ENCODE assay signal across 9 cellular contexts in genomic region chr3:95705786-95706418, GRCh38.
DNase-seq lines count a peak whose midpoint lies in the region; ATAC-seq and TF ChIP-seq lines count a peak whose summit lies in the region.
"Had no signal": no experiment of that assay in that cellular context is flagged by ENCODE, and none has a peak within 500 bp of the region (broad histone marks: within the 10 kb centered on the region; RNA-seq: fewer than 3 reads in every experiment).

No MANE protein-coding gene starts in this region.

- no peaks in the 10 kb centered on the region for H3K4me1 Mint-ChIP-seq in activated T-helper 1 cell treated with anti-CD3 and anti-CD28 coated beads, Interleukin-12 subunit alpha, Interleukin-12 subunit beta, Interleukin-2, Interleukin-4 antibody, amounts not matched to agents 30 ng/mL and 10 ng/mL and 1 ng/mL, durations not matched to agents 14 hours and 24 hours and 36 hours (ENCODE audit: low read depth)

- H3K27me3 ChIP-seq in HL-60 (ENCODE audit: insufficient read depth, poor library complexity, severe bottlenecking) (no peaks in the 10 kb centered on the region), psoas muscle (ENCODE audit: insufficient read depth in 3 of 3, low read length in 2 of 3) (no peaks in the 10 kb centered on the region)
- H3K27me3 ChIP-seq: gastroesophageal sphincter had no signal

- no peaks in the 10 kb centered on the region for H3K4me1 ChIP-seq in psoas muscle
- H3K4me1 ChIP-seq: gastroesophageal sphincter had no signal

- H3K27ac ChIP-seq in HL-60 (replicated peaks): peak overlapping the region; percentile 22
- no peak overlapping the region for H3K27ac ChIP-seq in psoas muscle
- H3K27ac ChIP-seq: gastroesophageal sphincter had no signal

- intact Hi-C loops in activated T-helper 1 cell treated with anti-CD3 and anti-CD28 coated beads, Interleukin-12 subunit alpha, Interleukin-12 subunit beta, Interleukin-2, Interleukin-4 antibody, amounts not matched to agents 30 ng/mL and 10 ng/mL and 1 ng/mL, durations not matched to agents 14 hours and 24 hours and 36 hours (cut with micrococcal nuclease): no loop called here
- intact Hi-C loops in psoas muscle (cut with DNase I): no loop called here

- in situ Hi-C loops in GM13977 (cut with MboI; ENCODE audit: low pct_unique_long_range_greater_than_20kb, low sequenced_read_pairs, unreplicated experiment): no loop called here

- TF ChIP-seq CTCF in HL-60 (IDR thresholded peaks at IDR 0.05; ENCODE audit: insufficient read depth, low read length): no peak
- no peak for TF ChIP-seq CTCF in GM13977 (IDR thresholded peaks at IDR 0.05; ENCODE audit: extremely low read depth, insufficient read depth, missing control alignments)
- no peak for TF ChIP-seq CTCF in psoas muscle (IDR thresholded peaks at IDR 0.05)

- peaks cover 7% of the 10 kb centered on the region for H3K9me3 Mint-ChIP-seq in activated T-helper 1 cell treated with anti-CD3 and anti-CD28 coated beads, Interleukin-12 subunit alpha, Interleukin-12 subunit beta, Interleukin-2, Interleukin-4 antibody, amounts not matched to agents 30 ng/mL and 10 ng/mL and 1 ng/mL, durations not matched to agents 14 hours and 24 hours and 36 hours

- no peaks in the 10 kb centered on the region for H3K27me3 Mint-ChIP-seq in activated T-helper 1 cell treated with anti-CD3 and anti-CD28 coated beads, Interleukin-12 subunit alpha, Interleukin-12 subunit beta, Interleukin-2, Interleukin-4 antibody, amounts not matched to agents 30 ng/mL and 10 ng/mL and 1 ng/mL, durations not matched to agents 14 hours and 24 hours and 36 hours (ENCODE audit: insufficient read depth)

- H3K4me3 ChIP-seq in HL-60 (replicated peaks; ENCODE audit: insufficient read depth, low read length): peak overlapping the region; percentile 14
- no peak overlapping the region for H3K4me3 ChIP-seq in psoas muscle
- H3K4me3 ChIP-seq: gastroesophageal sphincter had no signal

- WGBS in psoas muscle, 3 donors: 83 to 87% (median 85%) methylated on average over 9 of the region's 9 CpGs

- no peaks in the 10 kb centered on the region for H3K36me3 Mint-ChIP-seq in activated T-helper 1 cell treated with anti-CD3 and anti-CD28 coated beads, Interleukin-12 subunit alpha, Interleukin-12 subunit beta, Interleukin-2, Interleukin-4 antibody, amounts not matched to agents 30 ng/mL and 10 ng/mL and 1 ng/mL, durations not matched to agents 14 hours and 24 hours and 36 hours (ENCODE audit: low read depth)

- ATAC-seq in HG03521 (IDR thresholded peaks at IDR 0.05; ENCODE audit: unreplicated experiment) (no peak), psoas muscle (no peak), GM21528 (IDR thresholded peaks at IDR 0.05; ENCODE audit: low FRiP score, unreplicated experiment) (no peak)
- ATAC-seq: gastroesophageal sphincter had no signal

- H3K27ac Mint-ChIP-seq in activated T-helper 1 cell treated with anti-CD3 and anti-CD28 coated beads, Interleukin-12 subunit alpha, Interleukin-12 subunit beta, Interleukin-2, Interleukin-4 antibody, amounts not matched to agents 30 ng/mL and 10 ng/mL and 1 ng/mL, durations not matched to agents 14 hours and 24 hours and 36 hours: no peak overlapping the region

- peak overlapping the region; percentile 57 for H3K4me3 Mint-ChIP-seq in activated T-helper 1 cell treated with anti-CD3 and anti-CD28 coated beads, Interleukin-12 subunit alpha, Interleukin-12 subunit beta, Interleukin-2, Interleukin-4 antibody, amounts not matched to agents 30 ng/mL and 10 ng/mL and 1 ng/mL, durations not matched to agents 14 hours and 24 hours and 36 hours

- peak; percentile 1 for DNase-seq in stimulated activated CD4-positive, alpha-beta T cell treated with anti-CD3 and anti-CD28 coated beads, Interleukin-4, amount 100 ng/mL, for 1 hour
- no peak for DNase-seq in stimulated activated CD4-positive, alpha-beta T cell treated with anti-CD3 and anti-CD28 coated beads, Interleukin-12 subunit alpha, Interleukin-12 subunit beta, amount 100 ng/mL, for 4 hours
- DNase-seq in HL-60 (ENCODE audit: low read depth in 1 of 2, low spot score in 1 of 2) (peak in 1 of 2 experiments; percentile 39), GM13977 (ENCODE audit: low spot score) (no peak), psoas muscle (no peak)
- DNase-seq in activated T-helper 1 cell treated with anti-CD3 and anti-CD28 coated beads, Interleukin-12 subunit alpha, Interleukin-12 subunit beta, Interleukin-2, Interleukin-4 antibody, amounts not matched to agents 30 ng/mL and 10 ng/mL and 1 ng/mL, durations not matched to agents 14 hours and 24 hours and 36 hours (ENCODE audit: low spot score): peak; percentile 0

- no peaks in the 10 kb centered on the region for H3K9me3 ChIP-seq in psoas muscle

- H3K36me3 ChIP-seq in psoas muscle (ENCODE audit: insufficient read depth in 1 of 2, low read depth in 1 of 2): no peaks in the 10 kb centered on the region
- H3K36me3 ChIP-seq: gastroesophageal sphincter had no signal

Comparison
In these comparisons a context has a peak if more than half of its experiments do, and no peak if none do; other contexts are left out.
1. DNase-seq: peak in stimulated activated CD4-positive, alpha-beta T cell treated with anti-CD3 and anti-CD28 coated beads, Interleukin-4, amount 100 ng/mL, for 1 hour (single experiment) and activated T-helper 1 cell treated with anti-CD3 and anti-CD28 coated beads, Interleukin-12 subunit alpha, Interleukin-12 subunit beta, Interleukin-2, Interleukin-4 antibody, amounts not matched to agents 30 ng/mL and 10 ng/mL and 1 ng/mL, durations not matched to agents 14 hours and 24 hours and 36 hours (single experiment); none in stimulated activated CD4-positive, alpha-beta T cell treated with anti-CD3 and anti-CD28 coated beads, Interleukin-12 subunit alpha, Interleukin-12 subunit beta, amount 100 ng/mL, for 4 hours (single experiment), GM13977 (single experiment) and psoas muscle (0 of 2).